Comparison of ENCODE assay signal across 3 cellular contexts in genomic region chr2:86706935-86707334, GRCh38.
"Had no signal": no experiment of that assay in that cellular context is flagged by ENCODE, and none has a peak within 500 bp of the region (broad histone marks: within the 10 kb centered on the region; RNA-seq: fewer than 3 reads in every experiment).

No MANE protein-coding gene starts in this region.

- ATAC-seq: GM12878 had no signal

- H3K4me3 ChIP-seq: GM12878 had no signal

- DNase-seq: GDM1, GF-D8 had no signal
